In genomic region chr11:95686265-95686664, GRCh38 we compare ENCODE assay signal across 22 cellular contexts.
"Had no signal": no experiment of that assay in that cellular context is flagged by ENCODE, and none has a peak within 500 bp of the region (broad histone marks: within the 10 kb centered on the region; RNA-seq: fewer than 3 reads in every experiment).

No MANE protein-coding gene starts in this region.

- H3K4me1 Mint-ChIP-seq: memory B cell had no signal

- FAIRE-seq: pancreas had no signal

- H3K4me1 ChIP-seq: pancreas had no signal

- H3K36me3 ChIP-seq: esophagus squamous epithelium, gastroesophageal sphincter, lower lobe of right lung, pancreas, tibial nerve, upper lobe of right lung, vagina had no signal

- H3K27ac ChIP-seq: esophagus squamous epithelium, gastroesophageal sphincter, lower lobe of right lung, pancreas, tibial nerve, upper lobe of right lung, vagina had no signal

- H3K9me3 Mint-ChIP-seq: memory B cell; mesothelial cell of epicardium; natural killer cell treated with Interleukin-12 subunit alpha and Interleukin-12 subunit beta and Interleukin-15 and Interleukin-18, amount 100 ng/mL, for 72 hours; stimulated activated effector memory CD8-positive, alpha-beta T cell treated with anti-CD3 and anti-CD28 coated beads, Interleukin-12 subunit alpha, Interleukin-12 subunit beta, amount 100 ng/mL, for 72 hours; stimulated activated naive CD8-positive, alpha-beta T cell treated with anti-CD3 and anti-CD28 coated beads, Interleukin-15, Interleukin-2, amounts not matched to agents 100 ng/mL and 50 ng/mL, for 24 hours had no signal

- H3K27ac Mint-ChIP-seq: memory B cell; mesothelial cell of epicardium; natural killer cell treated with Interleukin-12 subunit alpha and Interleukin-12 subunit beta and Interleukin-15 and Interleukin-18, amount 100 ng/mL, for 72 hours; progenitor cell of endocrine pancreas; stimulated activated effector memory CD8-positive, alpha-beta T cell treated with anti-CD3 and anti-CD28 coated beads, Interleukin-12 subunit alpha, Interleukin-12 subunit beta, amount 100 ng/mL, for 72 hours had no signal

- H3K27me3 ChIP-seq: esophagus squamous epithelium, gastroesophageal sphincter, pancreas, tibial nerve, upper lobe of right lung, vagina had no signal

- H3K4me3 Mint-ChIP-seq: memory B cell; mesothelial cell of epicardium; natural killer cell treated with Interleukin-12 subunit alpha and Interleukin-12 subunit beta and Interleukin-15 and Interleukin-18, amount 100 ng/mL, for 72 hours; stimulated activated effector memory CD8-positive, alpha-beta T cell treated with anti-CD3 and anti-CD28 coated beads, Interleukin-12 subunit alpha, Interleukin-12 subunit beta, amount 100 ng/mL, for 72 hours; stimulated activated naive CD8-positive, alpha-beta T cell treated with anti-CD3 and anti-CD28 coated beads, Interleukin-15, Interleukin-2, amounts not matched to agents 100 ng/mL and 50 ng/mL, for 24 hours had no signal

- H3K27me3 Mint-ChIP-seq: memory B cell; progenitor cell of endocrine pancreas; stimulated activated naive CD8-positive, alpha-beta T cell treated with anti-CD3 and anti-CD28 coated beads, Interleukin-15, Interleukin-2, amounts not matched to agents 100 ng/mL and 50 ng/mL, for 24 hours had no signal

- ATAC-seq: gastroesophageal sphincter; left lobe of liver; lower lobe of right lung; natural killer cell treated with Interleukin-12 subunit alpha and Interleukin-12 subunit beta and Interleukin-15 and Interleukin-18, amount 100 ng/mL, for 72 hours; pancreas; right cardiac atrium; stimulated activated effector memory CD8-positive, alpha-beta T cell treated with anti-CD3 and anti-CD28 coated beads, Interleukin-12 subunit alpha, Interleukin-12 subunit beta, amount 100 ng/mL, for 72 hours; upper lobe of right lung had no signal

- DNase-seq: dermis blood vessel endothelial cell; esophagus squamous epithelium; foreskin fibroblast; glutamatergic neuron; islet precursor cell; lower lobe of right lung; occipital lobe; pancreas; right cardiac atrium; stimulated activated CD4-positive, alpha-beta T cell treated with anti-CD3 and anti-CD28 coated beads, Interleukin-4, amount 100 ng/mL, for 1 hour; stimulated activated CD8-positive, alpha-beta memory T cell treated with anti-CD3 and anti-CD28 coated beads, Interleukin-4, amount 100 ng/mL, for 48 hours; upper lobe of right lung had no signal

- H3K9me3 ChIP-seq: esophagus squamous epithelium, gastroesophageal sphincter, lower lobe of right lung, pancreas, tibial nerve, upper lobe of right lung, vagina had no signal

- H3K4me3 ChIP-seq: esophagus squamous epithelium, gastroesophageal sphincter, lower lobe of right lung, pancreas, tibial nerve, upper lobe of right lung, vagina had no signal

- H3K36me3 Mint-ChIP-seq: memory B cell; mesothelial cell of epicardium; natural killer cell treated with Interleukin-12 subunit alpha and Interleukin-12 subunit beta and Interleukin-15 and Interleukin-18, amount 100 ng/mL, for 72 hours; stimulated activated effector memory CD8-positive, alpha-beta T cell treated with anti-CD3 and anti-CD28 coated beads, Interleukin-12 subunit alpha, Interleukin-12 subunit beta, amount 100 ng/mL, for 72 hours had no signal
